In the genomic region with DNA sequence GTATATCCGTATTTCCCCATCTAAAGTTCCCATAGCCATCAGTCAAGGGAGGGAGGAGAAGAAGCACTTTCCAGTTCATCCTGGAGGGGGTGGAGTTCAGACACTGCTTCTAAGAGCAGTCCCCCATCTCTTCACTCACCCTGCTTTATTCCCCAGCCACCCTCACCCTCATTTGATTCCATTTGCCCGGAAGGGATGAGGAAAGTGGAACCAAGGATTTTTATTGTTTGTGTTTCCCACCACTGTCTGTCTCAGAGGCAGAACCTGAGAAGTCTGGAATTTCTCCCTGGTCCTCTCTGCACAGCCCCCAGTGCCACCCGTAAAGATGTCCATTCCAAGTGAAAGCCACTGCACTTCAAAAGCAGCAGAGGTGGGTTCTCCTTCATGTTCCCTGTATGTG, we compare ENCODE assay signal across 10 cellular contexts.
A peak's percentile ranks its signal among the peaks of the same experiment; 100 is the strongest.
DNase-seq lines count a peak whose midpoint lies in the region; ATAC-seq and TF ChIP-seq lines count a peak whose summit lies in the region.
"Had no signal": no experiment of that assay in that cellular context is flagged by ENCODE, and none has a peak within 500 bp of the region (broad histone marks: within the 10 kb centered on the region; RNA-seq: fewer than 3 reads in every experiment).

No MANE protein-coding gene starts in this region.

- no peak for TF ChIP-seq EP300 in sigmoid colon (IDR thresholded peaks at IDR 0.05)

- peak; percentile 91 for DNase-seq in EH (ENCODE audit: low read depth)
- peak; percentile 65 for DNase-seq in SK-N-DZ (ENCODE audit: low spot score)
- peak; percentile 69 for DNase-seq in fibroblast of the aortic adventitia (ENCODE audit: low read depth)
- DNase-seq in sigmoid colon = no peak
- DNase-seq in NCI-H524 treated with DMSO at 0.1 percent for 48 hours (lab: John Stamatoyannopoulos, UW) = no peak
- no peak for DNase-seq in stimulated activated CD4-positive, alpha-beta T cell treated with anti-CD3 and anti-CD28 coated beads, Interleukin-15, amount 100 ng/mL, for 24 hours
- no peak for DNase-seq in OCI-M2 (lab: John Stamatoyannopoulos, UW; ENCODE audit: unreplicated experiment)
- DNase-seq: dorsolateral prefrontal cortex; stimulated activated CD4-positive, alpha-beta T cell treated with anti-CD3 and anti-CD28 coated beads, Interleukin-4, amount 100 ng/mL, for 1 hour had no signal

- no peak overlapping the region for H3K4me3 ChIP-seq in fibroblast of the aortic adventitia (ENCODE audit: low read depth, low read length)
- no peak overlapping the region for H3K4me3 ChIP-seq in sigmoid colon
- H3K4me3 ChIP-seq: dorsolateral prefrontal cortex had no signal

- peaks cover 0 to 24% (median 17%) of the 10 kb centered on the region in 4 donors for H3K4me1 ChIP-seq in sigmoid colon

- WGBS in sigmoid colon, 2 donors = 80 to 82% methylated on average over 3 of the region's 3 CpGs

- H3K27me3 ChIP-seq in sigmoid colon = no peaks in the 10 kb centered on the region
- H3K27me3 ChIP-seq: dorsolateral prefrontal cortex had no signal

- no peak for TF ChIP-seq POLR2A in sigmoid colon (IDR thresholded peaks at IDR 0.05)

- H3K27ac ChIP-seq in sigmoid colon = peak overlapping the region in 3 of 4 donors; percentile 59 to 78 (median 61)

- no peaks in the 10 kb centered on the region for H3K36me3 ChIP-seq in sigmoid colon

- TF ChIP-seq CTCF in fibroblast of the aortic adventitia (IDR thresholded peaks at IDR 0.05; ENCODE audit: insufficient read depth, low read length) (peak; percentile 39), sigmoid colon (IDR thresholded peaks at IDR 0.05) (no peak)

- no peaks in the 10 kb centered on the region for H3K9me3 ChIP-seq in sigmoid colon

- intact Hi-C loops in sigmoid colon (cut with DNase I) = no loop called here

- no peak for ATAC-seq in GM18502 (IDR thresholded peaks at IDR 0.05; ENCODE audit: poor library complexity, unreplicated experiment)

Comparison
In these comparisons a context has a peak if more than half of its experiments do, and no peak if none do; other contexts are left out.
1. DNase-seq: peak in EH (single experiment), SK-N-DZ (single experiment) and fibroblast of the aortic adventitia (single experiment); none in sigmoid colon (single experiment), NCI-H524 treated with DMSO at 0.1 percent for 48 hours (single experiment), stimulated activated CD4-positive, alpha-beta T cell treated with anti-CD3 and anti-CD28 coated beads, Interleukin-15, amount 100 ng/mL, for 24 hours (single experiment) and OCI-M2 (single experiment).